In genomic region chr3:45616158-45616557, GRCh38 we compare ENCODE assay signal across 28 cellular contexts. TPM values are rescaled to one million over a fixed set of nuclear protein-coding genes. Genes with fewer than 3 reads are reported as not detected.
A peak's percentile ranks its signal among the peaks of the same experiment; 100 is the strongest.
DNase-seq lines count a peak whose midpoint lies in the region; ATAC-seq, FAIRE-seq and TF ChIP-seq lines count a peak whose summit lies in the region.
"Had no signal": no experiment of that assay in that cellular context is flagged by ENCODE, and none has a peak within 500 bp of the region (broad histone marks: within the 10 kb centered on the region; RNA-seq: fewer than 3 reads in every experiment).

No MANE protein-coding gene starts in this region.

- ATAC-seq in activated CD8-positive, alpha-beta T cell treated with anti-CD3 and anti-CD28 coated beads, Interleukin-2, amount 10 ng/mL, durations not matched to agents 7 days and 5 days: no peak
- ATAC-seq in activated CD8-positive, alpha-beta T cell treated with anti-CD3 and anti-CD28 coated beads for 36 hours: no peak
- no peak for ATAC-seq in stimulated activated memory B cell treated with anti-CD40 and anti-IgM and Interleukin-4, amounts not matched to agents 10 μg/mL and 1 μg/mL and 100 μg/mL, for 72 hours
- ATAC-seq in HG02623 (IDR thresholded peaks at IDR 0.05; ENCODE audit: unreplicated experiment) (no peak), HG03139 (IDR thresholded peaks at IDR 0.05; ENCODE audit: unreplicated experiment) (no peak)
- ATAC-seq: naive thymus-derived CD4-positive, alpha-beta T cell; SK-N-SH treated with all-trans-retinoic acid at 6 μM for 48 hours had no signal

- H3K9ac ChIP-seq in astrocyte (ENCODE audit: low read length): no peak overlapping the region

- no peak overlapping the region for H2AFZ ChIP-seq in astrocyte (ENCODE audit: low read depth, low read length)

- intact Hi-C loops in activated CD8-positive, alpha-beta T cell treated with anti-CD3 and anti-CD28 coated beads for 36 hours (cut with micrococcal nuclease): no loop called here

- CTCF ChIA-PET in activated CD8-positive, alpha-beta T cell treated with anti-CD3 and anti-CD28 coated beads, Interleukin-2, amount 10 ng/mL, durations not matched to agents 7 days and 5 days (lab: Charles Lee): interaction anchor here (1.1 kb wide), 1 partner anchor 20 kb away, joined by 3 read pairs; no protein-coding TSS in a partner anchor
- CTCF ChIA-PET in activated CD8-positive, alpha-beta T cell treated with anti-CD3 and anti-CD28 coated beads for 36 hours (lab: Charles Lee): no interaction called here

- H3K4me1 ChIP-seq in astrocyte (ENCODE audit: insufficient read depth, low read length): peaks cover 3% of the 10 kb centered on the region

- H4K20me1 ChIP-seq in astrocyte (ENCODE audit: insufficient read depth, low read length): peaks cover 69% of the 10 kb centered on the region

- H3K9me3 ChIP-seq in astrocyte (ENCODE audit: insufficient read depth, low read depth, low read length): no peaks in the 10 kb centered on the region
- H3K9me3 ChIP-seq: ovary had no signal

- H3K9me3 Mint-ChIP-seq in activated CD8-positive, alpha-beta T cell treated with anti-CD3 and anti-CD28 coated beads, Interleukin-2, amount 10 ng/mL, durations not matched to agents 7 days and 5 days (ENCODE audit: insufficient read depth): no peaks in the 10 kb centered on the region
- no peaks in the 10 kb centered on the region for H3K9me3 Mint-ChIP-seq in activated CD8-positive, alpha-beta T cell treated with anti-CD3 and anti-CD28 coated beads for 36 hours
- no peaks in the 10 kb centered on the region for H3K9me3 Mint-ChIP-seq in astrocyte (ENCODE audit: unreplicated experiment)
- no peaks in the 10 kb centered on the region for H3K9me3 Mint-ChIP-seq in stimulated activated memory B cell treated with anti-CD40 and anti-IgM and Interleukin-4, amounts not matched to agents 10 μg/mL and 1 μg/mL and 100 μg/mL, for 72 hours
- H3K9me3 Mint-ChIP-seq: activated T-helper 1 cell treated with anti-CD3 and anti-CD28 coated beads, Interleukin-12 subunit alpha, Interleukin-12 subunit beta, Interleukin-2, Interleukin-4 antibody, amounts not matched to agents 30 ng/mL and 10 ng/mL and 1 ng/mL, durations not matched to agents 14 hours and 24 hours and 36 hours; dendritic cell treated with granulocyte-macrophage colony-stimulating factor and Interleukin-4, amounts not matched to agents 40 ng/mL and 50 ng/mL, for 4 days; H9; naive thymus-derived CD4-positive, alpha-beta T cell had no signal

- H3K27me3 ChIP-seq in astrocyte (ENCODE audit: insufficient read depth, low read length): no peaks in the 10 kb centered on the region
- H3K27me3 ChIP-seq: cardiac muscle cell, ovary had no signal

- peaks cover 31% of the 10 kb centered on the region for H3K4me1 Mint-ChIP-seq in activated CD8-positive, alpha-beta T cell treated with anti-CD3 and anti-CD28 coated beads, Interleukin-2, amount 10 ng/mL, durations not matched to agents 7 days and 5 days (ENCODE audit: low read depth)
- peaks cover 16% of the 10 kb centered on the region for H3K4me1 Mint-ChIP-seq in activated CD8-positive, alpha-beta T cell treated with anti-CD3 and anti-CD28 coated beads for 36 hours (ENCODE audit: low read depth)
- H3K4me1 Mint-ChIP-seq in astrocyte (ENCODE audit: low read depth, unreplicated experiment): peaks cover 29% of the 10 kb centered on the region
- H3K4me1 Mint-ChIP-seq in stimulated activated memory B cell treated with anti-CD40 and anti-IgM and Interleukin-4, amounts not matched to agents 10 μg/mL and 1 μg/mL and 100 μg/mL, for 72 hours: peaks cover 79% of the 10 kb centered on the region

- no peak for FAIRE-seq in astrocyte (lab: Jason Lieb, UNC)
- FAIRE-seq: keratinocyte had no signal

- H3K4me3 ChIP-seq in astrocyte (ENCODE audit: insufficient read depth, low read depth, low read length): no peak overlapping the region
- H3K4me3 ChIP-seq: cardiac muscle cell, ovary had no signal

- H3K4me2 ChIP-seq in astrocyte (ENCODE audit: low read length): no peak overlapping the region

- peaks cover 46% of the 10 kb centered on the region for H3K36me3 Mint-ChIP-seq in activated CD8-positive, alpha-beta T cell treated with anti-CD3 and anti-CD28 coated beads, Interleukin-2, amount 10 ng/mL, durations not matched to agents 7 days and 5 days (ENCODE audit: low read depth)
- peaks cover 25% of the 10 kb centered on the region for H3K36me3 Mint-ChIP-seq in activated CD8-positive, alpha-beta T cell treated with anti-CD3 and anti-CD28 coated beads for 36 hours (ENCODE audit: low read depth)
- peaks cover 8% of the 10 kb centered on the region for H3K36me3 Mint-ChIP-seq in astrocyte (ENCODE audit: low read depth, unreplicated experiment)
- peaks cover 31% of the 10 kb centered on the region for H3K36me3 Mint-ChIP-seq in stimulated activated memory B cell treated with anti-CD40 and anti-IgM and Interleukin-4, amounts not matched to agents 10 μg/mL and 1 μg/mL and 100 μg/mL, for 72 hours

- TF ChIP-seq CTCF in activated CD8-positive, alpha-beta T cell treated with anti-CD3 and anti-CD28 coated beads for 36 hours (IDR thresholded peaks at IDR 0.05): no peak
- no peak for TF ChIP-seq CTCF in astrocyte (IDR thresholded peaks at IDR 0.05; ENCODE audit: insufficient read depth, low read depth, low read length)

- no peaks in the 10 kb centered on the region for H3K27me3 Mint-ChIP-seq in activated CD8-positive, alpha-beta T cell treated with anti-CD3 and anti-CD28 coated beads, Interleukin-2, amount 10 ng/mL, durations not matched to agents 7 days and 5 days (ENCODE audit: low read depth)
- H3K27me3 Mint-ChIP-seq in activated CD8-positive, alpha-beta T cell treated with anti-CD3 and anti-CD28 coated beads for 36 hours: no peaks in the 10 kb centered on the region
- no peaks in the 10 kb centered on the region for H3K27me3 Mint-ChIP-seq in astrocyte (ENCODE audit: low read depth, unreplicated experiment)
- no peaks in the 10 kb centered on the region for H3K27me3 Mint-ChIP-seq in stimulated activated memory B cell treated with anti-CD40 and anti-IgM and Interleukin-4, amounts not matched to agents 10 μg/mL and 1 μg/mL and 100 μg/mL, for 72 hours
- H3K27me3 Mint-ChIP-seq: dendritic cell treated with granulocyte-macrophage colony-stimulating factor and Interleukin-4, amounts not matched to agents 40 ng/mL and 50 ng/mL, for 4 days; naive thymus-derived CD4-positive, alpha-beta T cell had no signal

- H3K27ac Mint-ChIP-seq in activated CD8-positive, alpha-beta T cell treated with anti-CD3 and anti-CD28 coated beads, Interleukin-2, amount 10 ng/mL, durations not matched to agents 7 days and 5 days: peak overlapping the region; percentile 25
- no peak overlapping the region for H3K27ac Mint-ChIP-seq in activated CD8-positive, alpha-beta T cell treated with anti-CD3 and anti-CD28 coated beads for 36 hours
- peak overlapping the region; percentile 66 for H3K27ac Mint-ChIP-seq in astrocyte (ENCODE audit: unreplicated experiment)
- peak overlapping the region; percentile 20 for H3K27ac Mint-ChIP-seq in stimulated activated memory B cell treated with anti-CD40 and anti-IgM and Interleukin-4, amounts not matched to agents 10 μg/mL and 1 μg/mL and 100 μg/mL, for 72 hours
- H3K27ac Mint-ChIP-seq: activated T-helper 1 cell treated with anti-CD3 and anti-CD28 coated beads, Interleukin-12 subunit alpha, Interleukin-12 subunit beta, Interleukin-2, Interleukin-4 antibody, amounts not matched to agents 30 ng/mL and 10 ng/mL and 1 ng/mL, durations not matched to agents 14 hours and 24 hours and 36 hours; dendritic cell treated with granulocyte-macrophage colony-stimulating factor and Interleukin-4, amounts not matched to agents 40 ng/mL and 50 ng/mL, for 4 days; H9 had no signal

- no peak for DNase-seq in activated CD8-positive, alpha-beta T cell treated with anti-CD3 and anti-CD28 coated beads, Interleukin-2, amount 10 ng/mL, durations not matched to agents 7 days and 5 days
- no peak for DNase-seq in activated CD8-positive, alpha-beta T cell treated with anti-CD3 and anti-CD28 coated beads for 36 hours
- no peak for DNase-seq in astrocyte (ENCODE audit: low read depth)
- peak; percentile 40 for DNase-seq in midbrain (lab: John Stamatoyannopoulos, UW)
- no peak for DNase-seq in NOMO-1 treated with DMSO at 0.1 percent for 48 hours (lab: John Stamatoyannopoulos, UW; ENCODE audit: unreplicated experiment)
- DNase-seq: 8988T; activated CD4-positive, alpha-beta T cell treated with anti-CD3 and anti-CD28 coated beads, Interleukin-2, amount 50 U/mL, for 1 hour; activated naive CD4-positive, alpha-beta T cell treated with anti-CD3 and anti-CD28 coated beads, Interleukin-2, amount 50 U/mL, for 16 hours; amygdala; COR-L47; DMS79 treated with DMSO at 0.1 percent for 48 hours; H9; mammary epithelial cell; naive thymus-derived CD4-positive, alpha-beta T cell; NCI-H1105; NCI-H2029 treated with DMSO at 0.1 percent for 48 hours; NCI-H226; NCI-H748 treated with DMSO at 0.1 percent for 48 hours; ovary had no signal

- no peak overlapping the region for H3K27ac ChIP-seq in astrocyte (ENCODE audit: low read depth, low read length)
- H3K27ac ChIP-seq: cardiac muscle cell, HL-60, ovary had no signal

- H3K4me3 Mint-ChIP-seq in activated CD8-positive, alpha-beta T cell treated with anti-CD3 and anti-CD28 coated beads, Interleukin-2, amount 10 ng/mL, durations not matched to agents 7 days and 5 days: no peak overlapping the region
- no peak overlapping the region for H3K4me3 Mint-ChIP-seq in activated CD8-positive, alpha-beta T cell treated with anti-CD3 and anti-CD28 coated beads for 36 hours
- H3K4me3 Mint-ChIP-seq in astrocyte (ENCODE audit: unreplicated experiment): no peak overlapping the region
- H3K4me3 Mint-ChIP-seq in stimulated activated memory B cell treated with anti-CD40 and anti-IgM and Interleukin-4, amounts not matched to agents 10 μg/mL and 1 μg/mL and 100 μg/mL, for 72 hours: no peak overlapping the region
- H3K4me3 Mint-ChIP-seq: activated T-helper 1 cell treated with anti-CD3 and anti-CD28 coated beads, Interleukin-12 subunit alpha, Interleukin-12 subunit beta, Interleukin-2, Interleukin-4 antibody, amounts not matched to agents 30 ng/mL and 10 ng/mL and 1 ng/mL, durations not matched to agents 14 hours and 24 hours and 36 hours; dendritic cell treated with granulocyte-macrophage colony-stimulating factor and Interleukin-4, amounts not matched to agents 40 ng/mL and 50 ng/mL, for 4 days; H9; naive thymus-derived CD4-positive, alpha-beta T cell had no signal

- peaks cover 67% of the 10 kb centered on the region for H3K79me2 ChIP-seq in astrocyte (ENCODE audit: insufficient read depth, low read length)

- H3K36me3 ChIP-seq in astrocyte (ENCODE audit: insufficient read depth, low read length): no peaks in the 10 kb centered on the region
- H3K36me3 ChIP-seq: cardiac muscle cell, ovary had no signal

- POLR2A ChIA-PET in activated CD8-positive, alpha-beta T cell treated with anti-CD3 and anti-CD28 coated beads, Interleukin-2, amount 10 ng/mL, durations not matched to agents 7 days and 5 days (lab: Charles Lee): no interaction called here
- POLR2A ChIA-PET in activated CD8-positive, alpha-beta T cell treated with anti-CD3 and anti-CD28 coated beads for 36 hours (lab: Charles Lee): no interaction called here

RNA-seq across cellular contexts. Expression of gene LIMD1, which starts 21.6 kb away (rescaled TPM):
- 10 to 100 TPM; 48.4 to 49.4 TPM for total RNA-seq in activated CD8-positive, alpha-beta T cell treated with anti-CD3 and anti-CD28 coated beads, Interleukin-2, amount 10 ng/mL, durations not matched to agents 7 days and 5 days
- 10 to 100 TPM; 34.5 to 36.5 TPM for total RNA-seq in activated CD8-positive, alpha-beta T cell treated with anti-CD3 and anti-CD28 coated beads for 36 hours
- total RNA-seq in astrocyte: 27.2 and 28.4 TPM in 2 replicates
